ENCODE assay signal across 9 cellular contexts in the genomic region with DNA sequence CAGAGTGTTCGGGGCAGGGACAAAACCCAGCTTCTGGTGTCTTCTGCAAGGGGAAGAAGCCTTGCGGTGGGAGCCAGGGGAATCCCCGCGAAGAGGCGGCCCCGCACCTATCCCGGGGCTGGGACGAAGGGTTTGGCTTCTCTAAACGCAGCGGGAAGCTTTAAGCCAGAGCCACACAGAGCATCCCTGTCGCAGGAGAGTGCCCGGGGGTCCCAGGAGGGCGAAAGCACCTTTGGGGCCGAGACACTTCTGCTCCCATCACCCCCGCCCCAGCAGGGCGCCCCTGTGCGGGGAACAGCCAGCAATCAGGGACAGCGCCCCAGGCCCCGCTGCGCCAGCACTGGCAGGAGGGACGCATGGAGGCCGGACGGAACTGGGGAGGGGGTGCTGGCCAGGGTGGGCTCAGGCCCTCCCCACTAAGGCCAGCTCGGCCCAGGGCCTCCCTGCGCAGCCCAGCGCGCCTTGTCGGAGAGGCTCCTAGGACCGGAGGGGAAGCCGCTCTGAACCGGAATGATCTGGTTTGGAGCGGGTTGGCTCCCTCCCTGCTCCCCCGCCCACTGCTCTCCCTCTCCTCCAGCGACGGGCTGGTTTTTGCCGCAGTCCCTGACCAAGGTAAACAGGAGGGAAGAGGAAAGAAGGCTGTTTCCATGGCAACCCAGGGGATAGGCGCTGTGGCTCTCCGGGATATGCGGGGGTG.
DNase-seq lines count a peak whose midpoint lies in the region; ATAC-seq and TF ChIP-seq lines count a peak whose summit lies in the region.
"Had no signal": no experiment of that assay in that cellular context is flagged by ENCODE, and none has a peak within 500 bp of the region (broad histone marks: within the 10 kb centered on the region; RNA-seq: fewer than 3 reads in every experiment).

No MANE protein-coding gene starts in this region.

- H3K27me3 Mint-ChIP-seq in activated naive CD4-positive, alpha-beta T cell treated with anti-CD3 and anti-CD28 coated beads for 36 hours (ENCODE audit: low read depth): no peaks in the 10 kb centered on the region
- H3K27me3 Mint-ChIP-seq in natural killer cell treated with Interleukin-12 subunit alpha and Interleukin-12 subunit beta and Interleukin-15 and Interleukin-18, amount 100 ng/mL, for 72 hours: peaks cover 0 to 9% of the 10 kb centered on the region in 2 donors

- TF ChIP-seq EP300 in gastroesophageal sphincter (IDR thresholded peaks at IDR 0.05): no peak

- H3K36me3 Mint-ChIP-seq in activated naive CD4-positive, alpha-beta T cell treated with anti-CD3 and anti-CD28 coated beads for 36 hours (ENCODE audit: low read depth): no peaks in the 10 kb centered on the region
- peaks cover 6% of the 10 kb centered on the region for H3K36me3 Mint-ChIP-seq in natural killer cell treated with Interleukin-12 subunit alpha and Interleukin-12 subunit beta and Interleukin-15 and Interleukin-18, amount 100 ng/mL, for 72 hours

- peak overlapping the region in 3 of 4 donors; percentile 64 to 77 (median 75) for H3K27ac ChIP-seq in gastroesophageal sphincter
- peak overlapping the region; percentile 70 to 75 for H3K27ac ChIP-seq in thoracic aorta
- H3K27ac ChIP-seq: SK-N-MC had no signal

- H3K4me1 Mint-ChIP-seq in activated naive CD4-positive, alpha-beta T cell treated with anti-CD3 and anti-CD28 coated beads for 36 hours (ENCODE audit: low read depth): peaks cover 9% of the 10 kb centered on the region
- peaks cover 7 to 24% of the 10 kb centered on the region in 2 donors for H3K4me1 Mint-ChIP-seq in natural killer cell treated with Interleukin-12 subunit alpha and Interleukin-12 subunit beta and Interleukin-15 and Interleukin-18, amount 100 ng/mL, for 72 hours (ENCODE audit: low read depth in 2 of 2)

- no peak for TF ChIP-seq POLR2A in gastroesophageal sphincter (IDR thresholded peaks at IDR 0.05)

- H3K9me3 ChIP-seq in gastroesophageal sphincter (no peaks in the 10 kb centered on the region), thoracic aorta (no peaks in the 10 kb centered on the region)

- peak overlapping the region; percentile 41 for H3K27ac Mint-ChIP-seq in activated naive CD4-positive, alpha-beta T cell treated with anti-CD3 and anti-CD28 coated beads for 36 hours
- H3K27ac Mint-ChIP-seq in natural killer cell treated with Interleukin-12 subunit alpha and Interleukin-12 subunit beta and Interleukin-15 and Interleukin-18, amount 100 ng/mL, for 72 hours: no peak overlapping the region

- peak overlapping the region; percentile 42 to 81 for H3K4me3 ChIP-seq in gastroesophageal sphincter
- peak overlapping the region; percentile 84 for H3K4me3 ChIP-seq in thoracic aorta
- H3K4me3 ChIP-seq: SK-N-MC had no signal

- 3 to 13% methylated on average over 7 of the region's 39 CpGs for WGBS in gastroesophageal sphincter (ENCODE audit: low coverage in 1 of 2), 2 donors

- TF ChIP-seq CTCF in gastroesophageal sphincter (IDR thresholded peaks at IDR 0.05): peak in 1 of 4 experiments; percentile 34
- no peak for TF ChIP-seq CTCF in thoracic aorta (IDR thresholded peaks at IDR 0.05)

- H3K9me3 Mint-ChIP-seq in activated naive CD4-positive, alpha-beta T cell treated with anti-CD3 and anti-CD28 coated beads for 36 hours: no peaks in the 10 kb centered on the region
- H3K9me3 Mint-ChIP-seq in natural killer cell treated with Interleukin-12 subunit alpha and Interleukin-12 subunit beta and Interleukin-15 and Interleukin-18, amount 100 ng/mL, for 72 hours: no peaks in the 10 kb centered on the region

- H3K4me1 ChIP-seq in gastroesophageal sphincter: peaks cover 0 to 23% (median 4%) of the 10 kb centered on the region in 3 donors
- H3K4me1 ChIP-seq in thoracic aorta (ENCODE audit: control insufficient read depth in 1 of 2, low read depth in 2 of 2): peaks cover 0 to 21% of the 10 kb centered on the region in 2 donors

- intact Hi-C loops in activated naive CD4-positive, alpha-beta T cell treated with anti-CD3 and anti-CD28 coated beads for 36 hours (cut with micrococcal nuclease): loop anchor here (2.0 kb wide), 1 partner anchor 71 kb away; a partner anchor contains a TSS

- peak overlapping the region; percentile 59 for H3K4me3 Mint-ChIP-seq in activated naive CD4-positive, alpha-beta T cell treated with anti-CD3 and anti-CD28 coated beads for 36 hours
- peak overlapping the region; percentile 39 for H3K4me3 Mint-ChIP-seq in natural killer cell treated with Interleukin-12 subunit alpha and Interleukin-12 subunit beta and Interleukin-15 and Interleukin-18, amount 100 ng/mL, for 72 hours

- DNase-seq in HT-29 (ENCODE audit: low spot score) (peak; percentile 76), thoracic aorta (ENCODE audit: low spot score) (no peak)
- peak; percentile 71 for DNase-seq in activated naive CD4-positive, alpha-beta T cell treated with anti-CD3 and anti-CD28 coated beads for 36 hours
- no peak for DNase-seq in natural killer cell treated with Interleukin-12 subunit alpha and Interleukin-12 subunit beta and Interleukin-15 and Interleukin-18, amount 100 ng/mL, for 72 hours (ENCODE audit: low spot score)

- H3K36me3 ChIP-seq in gastroesophageal sphincter (peaks cover 0 to 6% of the 10 kb centered on the region in 2 donors), thoracic aorta (no peaks in the 10 kb centered on the region)

- ATAC-seq in GM18858 (IDR thresholded peaks at IDR 0.05; ENCODE audit: unreplicated experiment) (peak; percentile 47), gastroesophageal sphincter (peak; percentile 77), thoracic aorta (ENCODE audit: insufficient number of reproducible peaks, low FRiP score, low read depth) (peak; percentile 44), GM21367 (IDR thresholded peaks at IDR 0.05; ENCODE audit: unreplicated experiment) (no peak), HG02973 (IDR thresholded peaks at IDR 0.05; ENCODE audit: unreplicated experiment) (no peak)
- peak; percentile 35 to 48 for ATAC-seq in natural killer cell treated with Interleukin-12 subunit alpha and Interleukin-12 subunit beta and Interleukin-15 and Interleukin-18, amount 100 ng/mL, for 72 hours

- CTCF ChIA-PET in activated naive CD4-positive, alpha-beta T cell treated with anti-CD3 and anti-CD28 coated beads for 36 hours (lab: Charles Lee): interaction anchor here (0.6 to 1.3 kb wide), 4 partner anchors 26 to 925 kb away, joined by 3 to 5 read pairs (median 3); a partner anchor contains a TSS

- H3K27me3 ChIP-seq in gastroesophageal sphincter: no peaks in the 10 kb centered on the region
- H3K27me3 ChIP-seq in thoracic aorta (replicated peaks; ENCODE audit: insufficient read depth): no peaks in the 10 kb centered on the region

Comparison
In these comparisons a context has a peak if more than half of its experiments do, and no peak if none do; other contexts are left out.
1. ATAC-seq: peak in GM18858 (single experiment), gastroesophageal sphincter (single experiment), natural killer cell treated with Interleukin-12 subunit alpha and Interleukin-12 subunit beta and Interleukin-15 and Interleukin-18, amount 100 ng/mL, for 72 hours (2 of 2) and thoracic aorta (single experiment); none in GM21367 (single experiment) and HG02973 (single experiment).
2. DNase-seq: peak in HT-29 (single experiment) and activated naive CD4-positive, alpha-beta T cell treated with anti-CD3 and anti-CD28 coated beads for 36 hours (single experiment); none in natural killer cell treated with Interleukin-12 subunit alpha and Interleukin-12 subunit beta and Interleukin-15 and Interleukin-18, amount 100 ng/mL, for 72 hours (single experiment) and thoracic aorta (single experiment).